ENCODE assay signal across 24 cellular contexts in genomic region chr11:114128399-114128798, GRCh38.
DNase-seq lines count a peak whose midpoint lies in the region; ATAC-seq and TF ChIP-seq lines count a peak whose summit lies in the region.
"Had no signal": no experiment of that assay in that cellular context is flagged by ENCODE, and none has a peak within 500 bp of the region (broad histone marks: within the 10 kb centered on the region; RNA-seq: fewer than 3 reads in every experiment).

No MANE protein-coding gene starts in this region.

- no peak overlapping the region for H3K9ac ChIP-seq in endodermal cell (ENCODE audit: extremely low read depth, low read length, poor library complexity, severe bottlenecking)
- H3K9ac ChIP-seq: SK-N-SH had no signal

- H3K27me3 ChIP-seq in left lung, result no peaks in the 10 kb centered on the region
- no peaks in the 10 kb centered on the region for H3K27me3 ChIP-seq in endodermal cell (ENCODE audit: control insufficient read depth, insufficient read depth, low read length, poor library complexity, severe bottlenecking)
- H3K27me3 ChIP-seq: BE2C had no signal

- H3K9me3 Mint-ChIP-seq in endodermal cell, result no peaks in the 10 kb centered on the region
- H3K9me3 Mint-ChIP-seq: activated naive CD8-positive, alpha-beta T cell treated with anti-CD3 and anti-CD28 coated beads, Interleukin-2, amount 50 U/mL, for 24 hours; GM23338 had no signal

- no peak overlapping the region for H3K27ac Mint-ChIP-seq in endodermal cell
- H3K27ac Mint-ChIP-seq: activated naive CD8-positive, alpha-beta T cell treated with anti-CD3 and anti-CD28 coated beads, Interleukin-2, amount 50 U/mL, for 24 hours; GM23338; WTC11 had no signal

- H3K9me3 ChIP-seq in left lung (no peaks in the 10 kb centered on the region), endodermal cell (ENCODE audit: control insufficient read depth, low read length) (no peaks in the 10 kb centered on the region)
- H3K9me3 ChIP-seq: A549, BE2C, SK-N-SH had no signal

- H3K27me3 Mint-ChIP-seq in endodermal cell (ENCODE audit: insufficient read depth), result peaks cover 32% of the 10 kb centered on the region
- H3K27me3 Mint-ChIP-seq: activated naive CD8-positive, alpha-beta T cell treated with anti-CD3 and anti-CD28 coated beads, Interleukin-2, amount 50 U/mL, for 24 hours had no signal

- TF ChIP-seq CTCF in RWPE1 (conservative IDR thresholded peaks at IDR 0.05; ENCODE audit: low read depth), result no peak
- TF ChIP-seq CTCF in left lung (IDR thresholded peaks at IDR 0.05), result no peak
- no peak for TF ChIP-seq CTCF in endodermal cell (conservative IDR thresholded peaks at IDR 0.05)

- no peak overlapping the region for H3K4me3 Mint-ChIP-seq in endodermal cell
- H3K4me3 Mint-ChIP-seq: activated naive CD8-positive, alpha-beta T cell treated with anti-CD3 and anti-CD28 coated beads, Interleukin-2, amount 50 U/mL, for 24 hours; GM23338; neural crest cell; WTC11 had no signal

- CTCF ChIA-PET in RWPE1 (lab: Yijun Ruan, JAX), result interaction anchor here (0.6 kb wide), 1 partner anchor 68 kb away, joined by 5 read pairs; no protein-coding TSS in a partner anchor

- no peaks in the 10 kb centered on the region for H3K36me3 Mint-ChIP-seq in endodermal cell (ENCODE audit: low read depth)
- H3K36me3 Mint-ChIP-seq: WTC11 had no signal

- peaks cover 2% of the 10 kb centered on the region for H3K4me1 Mint-ChIP-seq in endodermal cell
- H3K4me1 Mint-ChIP-seq: GM23338 had no signal

- peak overlapping the region; percentile 69 for H3K27ac ChIP-seq in RWPE1
- H3K27ac ChIP-seq in left lung, result no peak overlapping the region
- peak overlapping the region; percentile 44 for H3K27ac ChIP-seq in temporal lobe (ENCODE audit: low read depth, low read length)
- no peak overlapping the region for H3K27ac ChIP-seq in endodermal cell (ENCODE audit: low read depth, low read length)
- H3K27ac ChIP-seq: A549 had no signal

- no peak overlapping the region for H3K4me3 ChIP-seq in left lung
- no peak overlapping the region for H3K4me3 ChIP-seq in endodermal cell (ENCODE audit: low read length)
- H3K4me3 ChIP-seq: A549, GM23338, smooth muscle cell had no signal

- DNase-seq in NCI-H82 (lab: John Stamatoyannopoulos, UW), result peak; percentile 13
- DNase-seq in NCI-H82 treated with DMSO at 0.1 percent for 48 hours (lab: John Stamatoyannopoulos, UW; ENCODE audit: unreplicated experiment), result no peak
- no peak for DNase-seq in RWPE1 (ENCODE audit: low spot score)
- no peak for DNase-seq in left lung
- no peak for DNase-seq in NCI-H524 treated with DMSO at 0.1 percent for 48 hours (lab: John Stamatoyannopoulos, UW)
- no peak for DNase-seq in endodermal cell
- DNase-seq in pons (ENCODE audit: low spot score), result no peak
- DNase-seq: activated CD4-positive, alpha-beta T cell treated with anti-CD3 and anti-CD28 coated beads, Interleukin-2, amount 50 U/mL, for 4 hours; activated effector memory CD4-positive, alpha-beta T cell treated with Interleukin-2 at 50 U/mL for 16 hours; activated naive CD8-positive, alpha-beta T cell treated with anti-CD3 and anti-CD28 coated beads, Interleukin-2, amount 50 U/mL, for 24 hours; BE2C; dermis blood vessel endothelial cell; KG1; MV-4-11; NCI-H1694 treated with DMSO at 0.1 percent for 48 hours; NCI-H345; SK-N-SH; stimulated activated naive CD4-positive, alpha-beta T cell treated with Interleukin-2 at 50 U/mL for 16 hours had no signal

- intact Hi-C loops in left lung (cut with DNase I), result no loop called here

- WGBS in endodermal cell (ENCODE audit: insufficient coverage in 1 of 2, insufficient read length in 1 of 2), 2 experiments, result 83 to 90% methylated on average over 1 to 5 of the region's 5 CpGs

- peak; percentile 85 for ATAC-seq in left lung
- ATAC-seq: A549; activated naive CD8-positive, alpha-beta T cell treated with anti-CD3 and anti-CD28 coated beads, Interleukin-2, amount 50 U/mL, for 24 hours; GM23338; WTC11 had no signal

- POLR2A ChIA-PET in RWPE1 (lab: Yijun Ruan, JAX; ENCODE audit: low non-redundant PET), result no interaction called here

- H3K4me1 ChIP-seq in left lung, result peaks cover 36 to 73% of the 10 kb centered on the region in 2 donors
- H3K4me1 ChIP-seq in endodermal cell (ENCODE audit: control insufficient read depth, insufficient read depth, low read length), result no peaks in the 10 kb centered on the region
- H3K4me1 ChIP-seq: A549, BE2C had no signal

- H3K36me3 ChIP-seq in left lung (peaks cover 0 to 29% of the 10 kb centered on the region in 2 donors), endodermal cell (ENCODE audit: control insufficient read depth, insufficient read depth, low read length) (no peaks in the 10 kb centered on the region)
- H3K36me3 ChIP-seq: BE2C had no signal

Comparison
In these comparisons a context has a peak if more than half of its experiments do, and no peak if none do; other contexts are left out.
1. H3K27ac ChIP-seq: peak in RWPE1 (single experiment) and temporal lobe (single experiment); none in left lung (0 of 2) and endodermal cell (single experiment).